In the genomic region with DNA sequence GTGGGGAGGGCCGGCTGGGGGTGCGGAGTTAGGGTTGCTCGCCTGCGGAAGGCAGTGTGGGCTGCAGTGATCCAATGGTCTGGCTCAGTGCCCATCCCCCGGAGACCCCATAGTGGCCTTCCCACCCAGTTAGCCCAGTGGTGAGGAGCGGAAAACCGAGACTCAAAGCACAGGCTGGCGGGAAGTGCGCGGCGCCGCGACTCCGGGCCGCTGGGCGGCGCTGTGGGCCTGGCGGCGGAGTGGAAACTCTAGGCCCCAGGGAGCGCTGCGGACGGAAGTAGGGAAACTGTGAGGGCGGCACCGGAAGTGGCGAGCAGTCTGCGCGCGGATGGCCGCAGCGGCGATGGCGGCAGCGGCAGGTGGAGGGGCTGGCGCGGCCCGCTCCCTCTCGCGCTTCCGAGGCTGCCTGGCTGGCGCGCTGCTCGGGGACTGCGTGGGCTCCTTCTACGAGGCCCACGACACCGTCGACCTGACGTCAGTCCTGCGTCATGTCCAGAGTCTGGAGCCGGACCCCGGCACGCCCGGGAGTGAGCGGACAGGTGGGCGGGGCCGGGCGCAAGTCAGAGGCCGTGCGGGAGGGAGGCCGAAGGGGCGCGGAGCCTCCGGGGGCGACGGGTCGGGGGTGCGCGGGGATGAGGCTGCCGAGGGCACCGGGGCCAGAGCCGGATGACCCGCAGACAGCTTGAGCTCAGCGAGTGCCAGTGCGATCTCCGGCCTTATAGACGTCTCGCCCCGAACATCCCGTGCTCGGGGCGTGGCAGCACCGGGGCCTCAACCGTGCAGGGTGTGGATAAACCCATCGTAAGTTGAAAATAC, we compare ENCODE assay signal across 1 cellular context.
A peak's percentile ranks its signal among the peaks of the same experiment; 100 is the strongest.
TF ChIP-seq lines count a peak whose summit lies in the region.

A gene with protein sequence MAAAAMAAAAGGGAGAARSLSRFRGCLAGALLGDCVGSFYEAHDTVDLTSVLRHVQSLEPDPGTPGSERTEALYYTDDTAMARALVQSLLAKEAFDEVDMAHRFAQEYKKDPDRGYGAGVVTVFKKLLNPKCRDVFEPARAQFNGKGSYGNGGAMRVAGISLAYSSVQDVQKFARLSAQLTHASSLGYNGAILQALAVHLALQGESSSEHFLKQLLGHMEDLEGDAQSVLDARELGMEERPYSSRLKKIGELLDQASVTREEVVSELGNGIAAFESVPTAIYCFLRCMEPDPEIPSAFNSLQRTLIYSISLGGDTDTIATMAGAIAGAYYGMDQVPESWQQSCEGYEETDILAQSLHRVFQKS (plus strand): TSS at position 316 of the 816 bp plus-strand sequence. CDS start 13 bp downstream, at position 329.

TF ChIP-seq in neural cell, 6 proteins besides CTCF, POLR2A, EP300 and RAD21 (continued from another document):
- TF ChIP-seq, protein P1, sequence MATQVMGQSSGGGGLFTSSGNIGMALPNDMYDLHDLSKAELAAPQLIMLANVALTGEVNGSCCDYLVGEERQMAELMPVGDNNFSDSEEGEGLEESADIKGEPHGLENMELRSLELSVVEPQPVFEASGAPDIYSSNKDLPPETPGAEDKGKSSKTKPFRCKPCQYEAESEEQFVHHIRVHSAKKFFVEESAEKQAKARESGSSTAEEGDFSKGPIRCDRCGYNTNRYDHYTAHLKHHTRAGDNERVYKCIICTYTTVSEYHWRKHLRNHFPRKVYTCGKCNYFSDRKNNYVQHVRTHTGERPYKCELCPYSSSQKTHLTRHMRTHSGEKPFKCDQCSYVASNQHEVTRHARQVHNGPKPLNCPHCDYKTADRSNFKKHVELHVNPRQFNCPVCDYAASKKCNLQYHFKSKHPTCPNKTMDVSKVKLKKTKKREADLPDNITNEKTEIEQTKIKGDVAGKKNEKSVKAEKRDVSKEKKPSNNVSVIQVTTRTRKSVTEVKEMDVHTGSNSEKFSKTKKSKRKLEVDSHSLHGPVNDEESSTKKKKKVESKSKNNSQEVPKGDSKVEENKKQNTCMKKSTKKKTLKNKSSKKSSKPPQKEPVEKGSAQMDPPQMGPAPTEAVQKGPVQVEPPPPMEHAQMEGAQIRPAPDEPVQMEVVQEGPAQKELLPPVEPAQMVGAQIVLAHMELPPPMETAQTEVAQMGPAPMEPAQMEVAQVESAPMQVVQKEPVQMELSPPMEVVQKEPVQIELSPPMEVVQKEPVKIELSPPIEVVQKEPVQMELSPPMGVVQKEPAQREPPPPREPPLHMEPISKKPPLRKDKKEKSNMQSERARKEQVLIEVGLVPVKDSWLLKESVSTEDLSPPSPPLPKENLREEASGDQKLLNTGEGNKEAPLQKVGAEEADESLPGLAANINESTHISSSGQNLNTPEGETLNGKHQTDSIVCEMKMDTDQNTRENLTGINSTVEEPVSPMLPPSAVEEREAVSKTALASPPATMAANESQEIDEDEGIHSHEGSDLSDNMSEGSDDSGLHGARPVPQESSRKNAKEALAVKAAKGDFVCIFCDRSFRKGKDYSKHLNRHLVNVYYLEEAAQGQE (IDR thresholded peaks at IDR 0.05; ENCODE audit: borderline replicate concordance): peak; percentile 65
TF ChIP-seq in neural cell: peak in this region for 5.
